In the genomic region with DNA sequence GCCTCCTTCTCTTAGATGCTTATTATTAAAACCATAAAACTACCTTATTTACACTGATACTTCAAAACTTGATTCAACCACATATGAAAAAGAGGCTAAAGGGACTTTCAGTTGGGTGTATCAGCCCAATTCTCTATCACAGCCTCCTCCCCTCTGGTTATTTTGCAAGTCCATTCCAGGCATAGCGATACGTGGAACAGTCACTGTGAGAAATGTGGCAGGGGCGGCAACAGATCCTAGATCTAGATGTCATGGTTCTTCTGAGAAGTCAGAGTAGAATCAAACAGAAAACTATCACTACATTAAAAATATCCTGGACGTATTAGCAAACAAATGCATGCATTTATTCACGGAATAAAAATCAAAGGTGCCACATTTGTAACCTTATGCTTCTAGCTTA, we compare ENCODE assay signal across 26 cellular contexts.
"Had no signal": no experiment of that assay in that cellular context is flagged by ENCODE, and none has a peak within 500 bp of the region (broad histone marks: within the 10 kb centered on the region; RNA-seq: fewer than 3 reads in every experiment).

No MANE protein-coding gene starts in this region.

- H3K9me3 ChIP-seq: colonic mucosa, esophagus squamous epithelium, gastrocnemius medialis, heart right ventricle, left lung, lower lobe of right lung had no signal

- H3K27ac ChIP-seq: colonic mucosa, epithelial cell of prostate, esophagus squamous epithelium, gastrocnemius medialis, heart right ventricle, left lung, lower lobe of right lung had no signal

- H3K4me3 ChIP-seq: colonic mucosa, esophagus squamous epithelium, gastrocnemius medialis, heart right ventricle, left lung, lower lobe of right lung had no signal

- H3K36me3 ChIP-seq: colonic mucosa had no signal

- H3K27me3 Mint-ChIP-seq: dendritic cell treated with granulocyte-macrophage colony-stimulating factor and Interleukin-4, amounts not matched to agents 40 ng/mL and 50 ng/mL, for 4 days; effector memory CD8-positive, alpha-beta T cell had no signal

- H3K27ac Mint-ChIP-seq: dendritic cell treated with granulocyte-macrophage colony-stimulating factor and Interleukin-4, amounts not matched to agents 40 ng/mL and 50 ng/mL, for 4 days; effector memory CD8-positive, alpha-beta T cell; endodermal cell; mesothelial cell of epicardium had no signal

- H3K9me3 Mint-ChIP-seq: dendritic cell treated with granulocyte-macrophage colony-stimulating factor and Interleukin-4, amounts not matched to agents 40 ng/mL and 50 ng/mL, for 4 days; effector memory CD8-positive, alpha-beta T cell; endodermal cell; mesothelial cell of epicardium had no signal

- FAIRE-seq: endometrium, islet of Langerhans, keratinocyte had no signal

- H3K4me3 Mint-ChIP-seq: dendritic cell treated with granulocyte-macrophage colony-stimulating factor and Interleukin-4, amounts not matched to agents 40 ng/mL and 50 ng/mL, for 4 days; effector memory CD8-positive, alpha-beta T cell; endodermal cell; mesothelial cell of epicardium had no signal

- ATAC-seq: effector memory CD8-positive, alpha-beta T cell; esophagus mucosa; gastrocnemius medialis; heart right ventricle; left cardiac atrium; left lung; left ventricle myocardium superior; lower lobe of right lung had no signal

- DNase-seq: colonic mucosa; cortex of kidney; effector CD8-positive, alpha-beta T cell; effector memory CD8-positive, alpha-beta T cell; endodermal cell; erythroblast; esophagus squamous epithelium; foreskin fibroblast; foreskin melanocyte; gastrocnemius medialis; glutamatergic neuron; head of caudate nucleus; heart right ventricle; hippocampal formation; left cardiac atrium; left lung; left ventricle myocardium superior; lower lobe of right lung; mesenchymal stem cell had no signal

- H3K4me1 ChIP-seq: colonic mucosa, esophagus squamous epithelium, gastrocnemius medialis, heart right ventricle, left lung, lower lobe of right lung had no signal

- H3K27me3 ChIP-seq: colonic mucosa, esophagus squamous epithelium, gastrocnemius medialis, heart right ventricle, left lung had no signal
